ENCODE assay signal across 9 cellular contexts in the genomic region with DNA sequence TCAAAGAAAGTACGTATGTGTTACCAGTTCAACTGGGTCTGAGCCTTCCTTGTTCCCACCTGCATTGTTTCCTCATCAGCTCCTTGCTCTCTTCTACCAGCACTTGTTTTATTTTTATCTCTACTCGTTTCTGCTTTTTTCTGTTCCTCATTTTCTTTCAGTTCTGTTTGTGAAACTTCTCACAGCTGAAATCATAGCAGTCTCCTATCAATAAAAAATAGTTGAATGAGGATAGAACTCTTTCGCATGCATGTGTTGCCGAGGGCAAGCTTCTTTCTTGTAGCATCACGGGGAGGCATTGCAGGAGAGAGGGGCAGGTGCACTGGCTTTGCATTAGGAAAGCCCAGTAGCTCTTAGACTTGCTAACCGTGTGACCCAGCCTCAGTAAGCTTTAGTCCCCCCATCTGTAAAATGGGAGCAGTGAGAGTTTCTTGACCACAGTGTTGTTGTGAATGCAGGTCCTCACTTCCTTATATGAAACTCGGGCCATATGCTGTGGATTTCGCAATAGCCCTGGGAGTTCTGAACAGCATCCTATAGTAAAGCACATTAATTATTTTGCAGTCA. TPM values are rescaled to one million over a fixed set of nuclear protein-coding genes. Genes with fewer than 3 reads are reported as not detected.
DNase-seq lines count a peak whose midpoint lies in the region; ATAC-seq and TF ChIP-seq lines count a peak whose summit lies in the region.
"Had no signal": no experiment of that assay in that cellular context is flagged by ENCODE, and none has a peak within 500 bp of the region (broad histone marks: within the 10 kb centered on the region; RNA-seq: fewer than 3 reads in every experiment).

No MANE protein-coding gene starts in this region.

- intact Hi-C loops in CD8-positive, alpha-beta T cell (cut with DNase I, micrococcal nuclease): no loop called here

- TF ChIP-seq CTCF in CD8-positive, alpha-beta T cell (IDR thresholded peaks at IDR 0.05): no peak
- TF ChIP-seq CTCF in WERI-Rb-1 (IDR thresholded peaks at IDR 0.05; ENCODE audit: low read depth, low read length): no peak

- no peaks in the 10 kb centered on the region for H3K9me3 Mint-ChIP-seq in immature natural killer cell
- H3K9me3 Mint-ChIP-seq in CD8-positive, alpha-beta T cell: no peaks in the 10 kb centered on the region

- no peaks in the 10 kb centered on the region for H3K9me3 ChIP-seq in CD8-positive, alpha-beta T cell (ENCODE audit: low read length)
- no peaks in the 10 kb centered on the region for H3K9me3 ChIP-seq in WERI-Rb-1 (ENCODE audit: severe bottlenecking)

- peaks cover 12 to 30% of the 10 kb centered on the region in 2 donors for H3K4me1 Mint-ChIP-seq in immature natural killer cell
- peaks cover 15% of the 10 kb centered on the region for H3K4me1 Mint-ChIP-seq in CD8-positive, alpha-beta T cell (ENCODE audit: low read depth)

- DNase-seq in immature natural killer cell (no peak), NCI-H2196 treated with DMSO at 0.1 percent for 48 hours (lab: John Stamatoyannopoulos, UW; ENCODE audit: unreplicated experiment) (no peak), WERI-Rb-1 (no peak)
- no peak for DNase-seq in CD8-positive, alpha-beta T cell
- DNase-seq in activated effector memory CD4-positive, alpha-beta T cell treated with anti-CD3 and anti-CD28 coated beads, Interleukin-2, amount 50 U/mL, for 16 hours: no peak
- DNase-seq: NCI-H1417 treated with DMSO at 0.1 percent for 48 hours had no signal

- CTCF ChIA-PET in CD8-positive, alpha-beta T cell (lab: Charles Lee): no interaction called here

- H3K27ac Mint-ChIP-seq in immature natural killer cell: peak overlapping the region in 4 of 6 donors; percentile 10 to 63 (median 42)
- H3K27ac Mint-ChIP-seq in CD8-positive, alpha-beta T cell: no peak overlapping the region

- POLR2A ChIA-PET in CD8-positive, alpha-beta T cell (lab: Charles Lee): no interaction called here

- no peaks in the 10 kb centered on the region for H3K27me3 ChIP-seq in CD8-positive, alpha-beta T cell (ENCODE audit: insufficient read depth, low read length)
- H3K27me3 ChIP-seq in WERI-Rb-1 (ENCODE audit: insufficient read depth, low read depth, severe bottlenecking): no peaks in the 10 kb centered on the region

- H3K36me3 Mint-ChIP-seq in immature natural killer cell: peaks cover 5 to 52% (median 35%) of the 10 kb centered on the region in 3 donors
- peaks cover 59% of the 10 kb centered on the region for H3K36me3 Mint-ChIP-seq in CD8-positive, alpha-beta T cell

- peaks cover 35% of the 10 kb centered on the region for H3K36me3 ChIP-seq in CD8-positive, alpha-beta T cell (ENCODE audit: insufficient read depth, low read length)
- peaks cover 75% of the 10 kb centered on the region for H3K36me3 ChIP-seq in WERI-Rb-1

- H3K4me1 ChIP-seq in CD8-positive, alpha-beta T cell (ENCODE audit: insufficient read depth, low read length): peaks cover 10% of the 10 kb centered on the region

- H3K4me3 Mint-ChIP-seq in immature natural killer cell: no peak overlapping the region
- H3K4me3 Mint-ChIP-seq in CD8-positive, alpha-beta T cell: no peak overlapping the region

- H3K27ac ChIP-seq in CD8-positive, alpha-beta T cell (ENCODE audit: low read depth, low read length): no peak overlapping the region
- no peak overlapping the region for H3K27ac ChIP-seq in WERI-Rb-1

- H3K27me3 Mint-ChIP-seq in immature natural killer cell (ENCODE audit: low read depth in 3 of 3): no peaks in the 10 kb centered on the region
- no peaks in the 10 kb centered on the region for H3K27me3 Mint-ChIP-seq in CD8-positive, alpha-beta T cell (ENCODE audit: low read depth)

- H3K4me3 ChIP-seq in CD8-positive, alpha-beta T cell (ENCODE audit: low read depth, low read length): no peak overlapping the region
- no peak overlapping the region for H3K4me3 ChIP-seq in WERI-Rb-1 (ENCODE audit: low read depth, low read length)

- peak; percentile 68 for ATAC-seq in GM18858 (IDR thresholded peaks at IDR 0.05; ENCODE audit: unreplicated experiment)
- peak; percentile 64 for ATAC-seq in GM21786 (IDR thresholded peaks at IDR 0.05; ENCODE audit: unreplicated experiment)
- ATAC-seq in HG03558 (IDR thresholded peaks at IDR 0.05; ENCODE audit: extremely low read depth, unreplicated experiment): peak; percentile 42
- ATAC-seq in CD8-positive, alpha-beta T cell: no peak

RNA-seq across cellular contexts. Expression of gene OFD1, which starts 24.7 kb away (rescaled TPM):
- 10 to 100 TPM in 2 of 3 donors, 1 to 10 TPM in 1; 7.5 to 42.1 (median 22.6) TPM for polyA plus RNA-seq in immature natural killer cell
- 10 to 100 TPM; 49.2 to 56.7 TPM for total RNA-seq in CD8-positive, alpha-beta T cell

RNA-seq across cellular contexts. Expression of gene TRAPPC2, which starts 24.8 kb away (rescaled TPM):
- polyA plus RNA-seq in immature natural killer cell: 10 to 100 TPM; 48.8 to 60.1 (median 55.4) TPM
- 10 to 100 TPM; 20.5 to 24.6 TPM for total RNA-seq in CD8-positive, alpha-beta T cell

RNA-seq across cellular contexts. Expression of gene GPM6B, which starts 57.7 kb away (rescaled TPM):
- polyA plus RNA-seq in immature natural killer cell: 1 to 10 TPM in 2 of 3 donors, under 1 TPM in 1; 0.11 to 1.4 (median 1.2) TPM
- not detected for total RNA-seq in CD8-positive, alpha-beta T cell
